19 cellular contexts compared by ENCODE assay signal in the genomic region with DNA sequence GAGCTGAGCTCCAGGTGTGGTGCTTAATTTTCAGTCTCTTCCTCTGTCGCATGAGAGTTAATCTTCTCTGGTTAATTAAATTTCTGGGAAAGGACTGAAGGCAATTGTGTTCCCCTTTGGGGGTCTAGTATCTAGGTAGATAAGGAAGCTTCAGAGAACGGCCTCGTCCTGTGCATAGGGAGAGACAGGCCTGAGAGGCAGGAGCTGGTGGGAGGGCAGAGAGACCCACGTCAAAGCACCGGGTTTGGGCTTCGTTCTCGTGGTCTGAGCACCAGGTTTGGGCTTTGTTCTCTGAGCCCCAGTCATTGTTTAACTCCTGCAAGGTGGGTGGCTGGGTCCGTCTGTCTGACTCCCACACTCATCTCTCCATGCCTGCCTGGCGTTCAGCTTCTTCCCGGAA.
"Had no signal": no experiment of that assay in that cellular context is flagged by ENCODE, and none has a peak within 500 bp of the region (broad histone marks: within the 10 kb centered on the region; RNA-seq: fewer than 3 reads in every experiment).

No MANE protein-coding gene starts in this region.

- H3K9me3 Mint-ChIP-seq: effector memory CD8-positive, alpha-beta T cell; naive thymus-derived CD8-positive, alpha-beta T cell; type B pancreatic cell had no signal

- H3K36me3 ChIP-seq: right lobe of liver had no signal

- H3K4me3 Mint-ChIP-seq: effector memory CD8-positive, alpha-beta T cell; immature natural killer cell; naive thymus-derived CD8-positive, alpha-beta T cell; stimulated activated memory B cell treated with anti-CD40 and anti-IgM and Interleukin-4, amounts not matched to agents 10 μg/mL and 1 μg/mL and 100 μg/mL, for 72 hours; type B pancreatic cell had no signal

- FAIRE-seq: endothelial cell of umbilical vein, kidney, urothelium cell line had no signal

- H3K27me3 ChIP-seq: foreskin keratinocyte, right lobe of liver had no signal

- H3K79me2 ChIP-seq: parathyroid adenoma had no signal

- H3K4me3 ChIP-seq: mucosa of descending colon, psoas muscle, right lobe of liver had no signal

- DNase-seq: effector memory CD8-positive, alpha-beta T cell; erythroblast; foreskin keratinocyte; immature natural killer cell; kidney; left colon; mucosa of descending colon; naive thymus-derived CD8-positive, alpha-beta T cell; psoas muscle; retina; right lobe of liver; stimulated activated CD4-positive, alpha-beta T cell treated with anti-CD3 and anti-CD28 coated beads, Interleukin-15, amount 100 ng/mL, for 24 hours; stimulated activated CD4-positive, alpha-beta T cell treated with anti-CD3 and anti-CD28 coated beads, Interleukin-1b, Interleukin-23, amount 100 ng/mL, for 48 hours; stimulated activated CD4-positive, alpha-beta T cell treated with anti-CD3 and anti-CD28 coated beads, Interleukin-4, amount 100 ng/mL, for 24 hours had no signal

- H3K27ac Mint-ChIP-seq: effector memory CD8-positive, alpha-beta T cell; immature natural killer cell; naive thymus-derived CD8-positive, alpha-beta T cell; stimulated activated memory B cell treated with anti-CD40 and anti-IgM and Interleukin-4, amounts not matched to agents 10 μg/mL and 1 μg/mL and 100 μg/mL, for 72 hours; type B pancreatic cell had no signal

- H2AFZ ChIP-seq: parathyroid adenoma had no signal

- H3K27ac ChIP-seq: foreskin keratinocyte, parathyroid adenoma, psoas muscle, right lobe of liver had no signal

- H3K4me1 ChIP-seq: foreskin keratinocyte, parathyroid adenoma, psoas muscle, right lobe of liver had no signal

- H3K9me3 ChIP-seq: mucosa of descending colon, psoas muscle, right lobe of liver had no signal

- ATAC-seq: effector memory CD8-positive, alpha-beta T cell; foreskin keratinocyte; left colon; mucosa of descending colon; naive thymus-derived CD8-positive, alpha-beta T cell; psoas muscle; right lobe of liver; stimulated activated memory B cell treated with anti-CD40 and anti-IgM and Interleukin-4, amounts not matched to agents 10 μg/mL and 1 μg/mL and 100 μg/mL, for 72 hours had no signal

- H3K9ac ChIP-seq: parathyroid adenoma had no signal

- H3K36me3 Mint-ChIP-seq: immature natural killer cell; naive thymus-derived CD8-positive, alpha-beta T cell; stimulated activated memory B cell treated with anti-CD40 and anti-IgM and Interleukin-4, amounts not matched to agents 10 μg/mL and 1 μg/mL and 100 μg/mL, for 72 hours; type B pancreatic cell had no signal

- H3K4me1 Mint-ChIP-seq: immature natural killer cell; naive thymus-derived CD8-positive, alpha-beta T cell; stimulated activated memory B cell treated with anti-CD40 and anti-IgM and Interleukin-4, amounts not matched to agents 10 μg/mL and 1 μg/mL and 100 μg/mL, for 72 hours had no signal
